20 cellular contexts compared by ENCODE assay signal in the genomic region with DNA sequence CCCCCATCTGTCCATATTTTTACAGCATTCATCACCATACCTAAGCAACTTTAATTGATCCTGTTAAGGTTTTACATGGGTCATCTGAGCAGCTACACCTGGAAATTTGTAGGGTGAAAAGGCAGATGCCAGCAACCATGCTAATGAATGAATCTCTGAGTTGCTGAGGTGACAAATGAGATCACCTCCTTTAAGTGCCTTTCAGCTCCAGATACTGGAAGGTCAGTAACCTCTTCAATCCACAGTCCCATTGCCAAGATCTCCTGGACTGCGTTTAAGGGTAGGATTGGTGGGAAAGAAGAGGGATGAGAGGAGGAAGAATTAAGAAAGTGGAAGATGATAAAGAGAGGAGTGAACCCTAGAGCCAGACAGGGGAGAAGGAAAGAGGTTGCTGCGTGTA. TPM values are rescaled to one million over a fixed set of nuclear protein-coding genes. Genes with fewer than 3 reads are reported as not detected.
DNase-seq lines count a peak whose midpoint lies in the region; ATAC-seq and TF ChIP-seq lines count a peak whose summit lies in the region.
"Had no signal": no experiment of that assay in that cellular context is flagged by ENCODE, and none has a peak within 500 bp of the region (broad histone marks: within the 10 kb centered on the region; RNA-seq: fewer than 3 reads in every experiment).

No MANE protein-coding gene starts in this region.

- ATAC-seq in left colon, result peak; percentile 54
- ATAC-seq: A549 had no signal

- H3K9me3 ChIP-seq in OCI-LY7 (ENCODE audit: low read length), result peaks cover 14% of the 10 kb centered on the region; the same call in 1 of the 2 replicates
- H3K9me3 ChIP-seq: A549, HAP-1 had no signal

- H3K27me3 Mint-ChIP-seq in type B pancreatic cell, result peaks cover 37% of the 10 kb centered on the region

- peak overlapping the region; percentile 49 for H3K4me2 ChIP-seq in OCI-LY7 (ENCODE audit: low read length)
- H3K4me2 ChIP-seq: A549 had no signal

- H3K4me1 ChIP-seq in OCI-LY7 (ENCODE audit: insufficient read depth, low read length, poor library complexity, severe bottlenecking), result peaks cover 63% of the 10 kb centered on the region
- H3K4me1 ChIP-seq: A549, HAP-1 had no signal

- peak overlapping the region; percentile 39 for H3K27ac Mint-ChIP-seq in type B pancreatic cell
- H3K27ac Mint-ChIP-seq: B cell, IgD-negative memory B cell had no signal

- intact Hi-C loops in OCI-LY7 (cut with micrococcal nuclease; ENCODE audit: unreplicated experiment) (no loop called here), left colon (cut with DNase I, micrococcal nuclease) (no loop called here)

- no TSS peak for BruUV-seq in OCI-LY7 (replicated peaks; lab: Mats Ljungman, UMichigan)

- peaks cover 8% of the 10 kb centered on the region; the same call in 1 of the 2 replicates for H3K79me2 ChIP-seq in OCI-LY7 (ENCODE audit: insufficient read depth, low read depth, low read length)

- no peaks in the 10 kb centered on the region for H4K20me1 ChIP-seq in OCI-LY7 (ENCODE audit: insufficient read depth, low read length)

- CTCF ChIA-PET in OCI-LY7 (lab: Charles Lee; ENCODE audit: unreplicated experiment), result interaction anchor here (0.9 kb wide), 1 partner anchor 9 kb away, joined by 3 read pairs; no protein-coding TSS in a partner anchor

- peaks cover 42% of the 10 kb centered on the region for H3K36me3 ChIP-seq in OCI-LY7 (ENCODE audit: insufficient read depth, low read length)
- H3K36me3 ChIP-seq: HAP-1 had no signal

- H3K27ac ChIP-seq in OCI-LY7 (ENCODE audit: low read depth, low read length, poor library complexity, severe bottlenecking), result peak overlapping the region; percentile 22
- H3K27ac ChIP-seq: A549, SK-N-MC had no signal

- peak overlapping the region; percentile 13 for H3K4me3 ChIP-seq in OCI-LY7 (ENCODE audit: low read depth, low read length, poor library complexity, severe bottlenecking)
- H3K4me3 ChIP-seq: A549, HAP-1, SK-N-MC had no signal

- no peaks in the 10 kb centered on the region for H3K36me3 Mint-ChIP-seq in type B pancreatic cell
- H3K36me3 Mint-ChIP-seq: IgD-negative memory B cell had no signal

- no peaks in the 10 kb centered on the region for H3K9me2 ChIP-seq in OCI-LY7 (ENCODE audit: insufficient read depth, low read length)

- H3K4me3 Mint-ChIP-seq in type B pancreatic cell, result no peak overlapping the region
- H3K4me3 Mint-ChIP-seq: B cell, IgD-negative memory B cell had no signal

- DNase-seq in NCI-H2029 (lab: John Stamatoyannopoulos, UW), result peak; percentile 55
- DNase-seq in NCI-H2029 treated with DMSO at 0.1 percent for 48 hours (lab: John Stamatoyannopoulos, UW), result no peak
- no peak for DNase-seq in OCI-LY7 (ENCODE audit: low spot score)
- DNase-seq in left colon, result no peak
- no peak for DNase-seq in type B pancreatic cell (ENCODE audit: extremely low spot score, unreplicated experiment)
- no peak for DNase-seq in 8988T
- DNase-seq in SW 1271 (lab: John Stamatoyannopoulos, UW), result no peak
- DNase-seq: NCI-H1105, NCI-H1694, NCI-H2107, NCI-H446 treated with DMSO at 0.1 percent for 48 hours, OCI-M1, Right ventricle myocardium superior, T-helper 2 cell had no signal

- no peak for TF ChIP-seq CTCF in OCI-LY7 (conservative IDR thresholded peaks at IDR 0.05; ENCODE audit: low read length)
- no peak for TF ChIP-seq CTCF in type B pancreatic cell (conservative IDR thresholded peaks at IDR 0.05)

- no peaks in the 10 kb centered on the region for H3K9me3 Mint-ChIP-seq in type B pancreatic cell
- H3K9me3 Mint-ChIP-seq: IgD-negative memory B cell had no signal

- H2AFZ ChIP-seq in OCI-LY7 (ENCODE audit: low read length), result peak overlapping the region; percentile 60; the same call in 1 of the 2 replicates

- POLR2A ChIA-PET in OCI-LY7 (lab: Charles Lee), result interaction anchor here (1.0 to 2.4 kb wide), 6 partner anchors 9 to 1339 kb away, joined by 3 to 26 read pairs (median 10); partner anchors contain the start of gene BMP3

- peaks cover 5% of the 10 kb centered on the region for H3K4me1 Mint-ChIP-seq in type B pancreatic cell (ENCODE audit: unreplicated experiment)
- H3K4me1 Mint-ChIP-seq: B cell, IgD-negative memory B cell had no signal

RNA-seq across cellular contexts. Expression of gene BMP3, which starts 8.5 kb away (rescaled TPM):
- total RNA-seq in OCI-LY7 (2014; rRNA removed; shearing (Covaris generic)), result 40.6 and 45.8 TPM in 2 replicates
- total RNA-seq in OCI-LY7 (2022) (55.0 and 55.9 TPM in 2 replicates), left colon (10 to 100 TPM; 27.0 to 48.7 TPM), type B pancreatic cell (ENCODE audit: low replicate concordance) (5.5 and 10.7 TPM in 2 replicates)
- total RNA-seq: G401, Right ventricle myocardium superior had no signal
